Comparison of ENCODE assay signal across 1 cellular context in genomic region chr14:64504897-64505771, GRCh38.
TF ChIP-seq lines count a peak whose summit lies in the region.

No MANE protein-coding gene starts in this region.

TF ChIP-seq in HepG2, 621 proteins besides CTCF, POLR2A, EP300 and RAD21 (continued from another document and continues in another):
- TF ChIP-seq ZNF407 (CRISPR knock-in tag; IDR thresholded peaks at IDR 0.05; ENCODE audit: not compliant biosample characterization) = no peak
- no peak for TF ChIP-seq DRAP1 (CRISPR knock-in tag; IDR thresholded peaks at IDR 0.05)
- TF ChIP-seq FOXP4 (CRISPR knock-in tag; IDR thresholded peaks at IDR 0.05) = no peak; the same call in 1 of the 2 replicates
- TF ChIP-seq NR2F2 (IDR thresholded peaks at IDR 0.05; ENCODE audit: borderline replicate concordance, low read depth) = peak; percentile 15; the same call in 1 of the 2 replicates
- TF ChIP-seq SIX4 (CRISPR knock-in tag; IDR thresholded peaks at IDR 0.05) = no peak
- TF ChIP-seq ZNF30 (CRISPR knock-in tag; IDR thresholded peaks at IDR 0.05) = no peak
- no peak for TF ChIP-seq GATAD2A (CRISPR knock-in tag; IDR thresholded peaks at IDR 0.05)
- no peak for TF ChIP-seq ZNF432 (CRISPR knock-in tag; IDR thresholded peaks at IDR 0.05; ENCODE audit: borderline replicate concordance)
- no peak for TF ChIP-seq ZNF10 (CRISPR knock-in tag; IDR thresholded peaks at IDR 0.05; ENCODE audit: borderline replicate concordance, low read depth)
- no peak for TF ChIP-seq NFYC (CRISPR knock-in tag; IDR thresholded peaks at IDR 0.05)
- TF ChIP-seq ZKSCAN5 (CRISPR knock-in tag; IDR thresholded peaks at IDR 0.05) = no peak
- no peak for TF ChIP-seq ZNF704 (CRISPR knock-in tag; IDR thresholded peaks at IDR 0.05; ENCODE audit: borderline replicate concordance)
- no peak for TF ChIP-seq SNRNP70 (IDR thresholded peaks at IDR 0.05; ENCODE audit: low read depth, low read length)
- no peak for TF ChIP-seq MXD3 (CRISPR knock-in tag; IDR thresholded peaks at IDR 0.05)
- no peak for TF ChIP-seq ZNF318 (CRISPR knock-in tag; IDR thresholded peaks at IDR 0.05)
- peak; percentile 94 for TF ChIP-seq GZF1 (CRISPR knock-in tag; IDR thresholded peaks at IDR 0.05)
- no peak for TF ChIP-seq ZBTB26 (CRISPR knock-in tag; IDR thresholded peaks at IDR 0.05; ENCODE audit: borderline replicate concordance)
- TF ChIP-seq CREB3 (CRISPR knock-in tag; IDR thresholded peaks at IDR 0.05) = no peak
- TF ChIP-seq ZBED4 (CRISPR knock-in tag; IDR thresholded peaks at IDR 0.05; ENCODE audit: borderline replicate concordance) = no peak
- no peak for TF ChIP-seq SIN3B (IDR thresholded peaks at IDR 0.05; ENCODE audit: low read length)
- TF ChIP-seq JARID2 (CRISPR knock-in tag; IDR thresholded peaks at IDR 0.05; ENCODE audit: insufficient replicate concordance) = no peak
